17 cellular contexts compared by ENCODE assay signal in genomic region chr6:44653761-44654218, GRCh38.
DNase-seq lines count a peak whose midpoint lies in the region; ATAC-seq and TF ChIP-seq lines count a peak whose summit lies in the region.
"Had no signal": no experiment of that assay in that cellular context is flagged by ENCODE, and none has a peak within 500 bp of the region (broad histone marks: within the 10 kb centered on the region; RNA-seq: fewer than 3 reads in every experiment).

No MANE protein-coding gene starts in this region.

- H3K4me3 ChIP-seq in astrocyte of the spinal cord (ENCODE audit: low read depth, low read length) (no peak overlapping the region), suprapubic skin (no peak overlapping the region)

- TF ChIP-seq EP300 in suprapubic skin (IDR thresholded peaks at IDR 0.05): no peak

- no peak overlapping the region for H3K4me3 Mint-ChIP-seq in activated CD8-positive, alpha-beta T cell treated with anti-CD3 and anti-CD28 coated beads, Interleukin-2, amount 10 ng/mL, durations not matched to agents 7 days and 5 days
- H3K4me3 Mint-ChIP-seq: naive B cell; T-helper 1 cell treated with Interleukin-12 subunit alpha and Interleukin-12 subunit beta and Interleukin-4 antibody, amounts not matched to agents 30 μg/mL and 1 μg/mL, for 36 hours had no signal

- peaks cover 10% of the 10 kb centered on the region for H3K4me1 Mint-ChIP-seq in activated CD8-positive, alpha-beta T cell treated with anti-CD3 and anti-CD28 coated beads, Interleukin-2, amount 10 ng/mL, durations not matched to agents 7 days and 5 days (ENCODE audit: low read depth)

- CTCF ChIA-PET in activated CD8-positive, alpha-beta T cell treated with anti-CD3 and anti-CD28 coated beads, Interleukin-2, amount 10 ng/mL, durations not matched to agents 7 days and 5 days (lab: Charles Lee): interaction anchor here (0.7 to 2.9 kb wide), 6 partner anchors 23 to 1341 kb away, joined by 3 to 26 read pairs (median 4); no protein-coding TSS in a partner anchor

- in situ Hi-C loops in astrocyte of the spinal cord (cut with HindIII; ENCODE audit: low sequenced_read_pairs): no loop called here

- 30% methylated on average over 10 of the region's 10 CpGs for WGBS in suprapubic skin

- no peak for ATAC-seq in activated CD8-positive, alpha-beta T cell treated with anti-CD3 and anti-CD28 coated beads, Interleukin-2, amount 10 ng/mL, durations not matched to agents 7 days and 5 days
- ATAC-seq: foreskin keratinocyte had no signal

- H3K27ac Mint-ChIP-seq in activated CD8-positive, alpha-beta T cell treated with anti-CD3 and anti-CD28 coated beads, Interleukin-2, amount 10 ng/mL, durations not matched to agents 7 days and 5 days: no peak overlapping the region
- H3K27ac Mint-ChIP-seq: naive B cell; T-helper 1 cell treated with Interleukin-12 subunit alpha and Interleukin-12 subunit beta and Interleukin-4 antibody, amounts not matched to agents 30 μg/mL and 1 μg/mL, for 36 hours had no signal

- TF ChIP-seq CTCF in astrocyte of the spinal cord (IDR thresholded peaks at IDR 0.05; ENCODE audit: low read depth, low read length) (no peak), suprapubic skin (IDR thresholded peaks at IDR 0.05) (no peak)

- H3K4me1 ChIP-seq in suprapubic skin: peaks cover 15% of the 10 kb centered on the region

- no peak for TF ChIP-seq POLR2A in suprapubic skin (IDR thresholded peaks at IDR 0.05)

- H3K27me3 ChIP-seq in suprapubic skin: no peaks in the 10 kb centered on the region
- H3K27me3 ChIP-seq: foreskin keratinocyte had no signal

- POLR2A ChIA-PET in activated CD8-positive, alpha-beta T cell treated with anti-CD3 and anti-CD28 coated beads, Interleukin-2, amount 10 ng/mL, durations not matched to agents 7 days and 5 days (lab: Charles Lee): interaction anchor here (1.1 kb wide), 1 partner anchor 10 kb away, joined by 3 read pairs; no protein-coding TSS in a partner anchor

- H3K36me3 Mint-ChIP-seq in activated CD8-positive, alpha-beta T cell treated with anti-CD3 and anti-CD28 coated beads, Interleukin-2, amount 10 ng/mL, durations not matched to agents 7 days and 5 days (ENCODE audit: low read depth): no peaks in the 10 kb centered on the region

- H3K36me3 ChIP-seq in suprapubic skin: no peaks in the 10 kb centered on the region

- no peaks in the 10 kb centered on the region for H3K9me3 ChIP-seq in suprapubic skin

- peak; percentile 39 for DNase-seq in DMS79 treated with DMSO at 0.1 percent for 48 hours (lab: John Stamatoyannopoulos, UW)
- peak; percentile 23 for DNase-seq in MV-4-11 (lab: John Stamatoyannopoulos, UW)
- DNase-seq in astrocyte of the spinal cord (ENCODE audit: low read depth, low spot score): peak; percentile 79
- peak; percentile 83 for DNase-seq in myocyte (ENCODE audit: low read depth)
- no peak for DNase-seq in glomerular visceral epithelial cell (ENCODE audit: extremely low spot score)
- DNase-seq in RPMI8226: no peak
- no peak for DNase-seq in activated CD8-positive, alpha-beta T cell treated with anti-CD3 and anti-CD28 coated beads, Interleukin-2, amount 10 ng/mL, durations not matched to agents 7 days and 5 days
- no peak for DNase-seq in suprapubic skin (ENCODE audit: low spot score in 2 of 2)
- DNase-seq: activated naive CD4-positive, alpha-beta T cell treated with anti-CD3 and anti-CD28 coated beads, Interleukin-2, amount 50 U/mL, for 16 hours; Calu3; effector CD8-positive, alpha-beta T cell; foreskin keratinocyte; naive B cell; NCI-H2081 treated with DMSO at 0.1 percent for 48 hours; NCI-H774; stimulated activated CD4-positive, alpha-beta T cell treated with anti-CD3 and anti-CD28 coated beads, Interleukin-15, amount 100 ng/mL, for 24 hours had no signal

- H3K27me3 Mint-ChIP-seq in activated CD8-positive, alpha-beta T cell treated with anti-CD3 and anti-CD28 coated beads, Interleukin-2, amount 10 ng/mL, durations not matched to agents 7 days and 5 days (ENCODE audit: low read depth): peaks cover 7% of the 10 kb centered on the region

- H3K27ac ChIP-seq in suprapubic skin: no peak overlapping the region
- H3K27ac ChIP-seq: foreskin keratinocyte had no signal

- H3K9me3 Mint-ChIP-seq in activated CD8-positive, alpha-beta T cell treated with anti-CD3 and anti-CD28 coated beads, Interleukin-2, amount 10 ng/mL, durations not matched to agents 7 days and 5 days (ENCODE audit: insufficient read depth): no peaks in the 10 kb centered on the region
- H3K9me3 Mint-ChIP-seq: T-helper 1 cell treated with Interleukin-12 subunit alpha and Interleukin-12 subunit beta and Interleukin-4 antibody, amounts not matched to agents 30 μg/mL and 1 μg/mL, for 36 hours had no signal

Comparison
In these comparisons a context has a peak if more than half of its experiments do, and no peak if none do; other contexts are left out.
1. DNase-seq: peak in DMS79 treated with DMSO at 0.1 percent for 48 hours (single experiment), MV-4-11 (single experiment), astrocyte of the spinal cord (single experiment) and myocyte (single experiment); none in glomerular visceral epithelial cell (single experiment), RPMI8226 (single experiment), activated CD8-positive, alpha-beta T cell treated with anti-CD3 and anti-CD28 coated beads, Interleukin-2, amount 10 ng/mL, durations not matched to agents 7 days and 5 days (single experiment) and suprapubic skin (0 of 2).